In genomic region chr2:38808677-38809076, GRCh38 we compare ENCODE assay signal across 33 cellular contexts.
"Had no signal": no experiment of that assay in that cellular context is flagged by ENCODE, and none has a peak within 500 bp of the region (broad histone marks: within the 10 kb centered on the region; RNA-seq: fewer than 3 reads in every experiment).

No MANE protein-coding gene starts in this region.

- H3K4me1 ChIP-seq: adrenal gland, body of pancreas, breast epithelium had no signal

- ATAC-seq: activated CD8-positive, alpha-beta T cell treated with anti-CD3 and anti-CD28 coated beads for 36 hours; activated naive CD4-positive, alpha-beta T cell treated with anti-CD3 and anti-CD28 coated beads, Interleukin-2, amount 50 U/mL, for 72 hours; activated T-cell treated with anti-CD3 and anti-CD28 coated beads, Interleukin-2, amount 50 U/mL, for 4 hours; activated T-cell treated with anti-CD3 and anti-CD28 coated beads, Interleukin-2, amount 50 U/mL, for 72 hours; activated T-helper 17 cell treated with anti-CD3 and anti-CD28 coated beads, Interleukin-2, amount 50 U/mL, for 72 hours; body of pancreas had no signal

- H3K27me3 ChIP-seq: adrenal gland, body of pancreas, brain microvascular endothelial cell, breast epithelium had no signal

- DNase-seq: activated B cell treated with CpG ODN at 0.5 μM for 24 hours; activated CD4-positive, alpha-beta memory T cell treated with anti-CD3 and anti-CD28 coated beads for 36 hours; activated CD4-positive, alpha-beta T cell treated with anti-CD3 and anti-CD28 coated beads for 4 hours; activated CD4-positive, alpha-beta T cell treated with anti-CD3 and anti-CD28 coated beads, Interleukin-2, amount 10 ng/mL, durations not matched to agents 24 days and 14 days; activated CD4-positive, alpha-beta T cell treated with anti-CD3 and anti-CD28 coated beads, Interleukin-2, amount 50 U/mL, for 1 hour; activated CD4-positive, alpha-beta T cell treated with anti-CD3 and anti-CD28 coated beads, Interleukin-2, amount 50 U/mL, for 4 hours; activated CD4-positive, CD25-positive, alpha-beta regulatory T cell treated with anti-CD3 and anti-CD28 coated beads, Interleukin-2, amount 50 U/mL, for 72 hours; activated CD8-positive, alpha-beta memory T cell treated with anti-CD3 and anti-CD28 coated beads, Interleukin-2, amount 50 U/mL, for 4 hours; activated CD8-positive, alpha-beta T cell treated with anti-CD3 and anti-CD28 coated beads for 36 hours; activated effector memory CD4-positive, alpha-beta T cell treated with anti-CD3 and anti-CD28 coated beads, Interleukin-2, amount 50 U/mL, for 16 hours; activated gamma-delta T cell treated with Interleukin-2 at 50 U/mL for 16 hours; activated naive CD4-positive, alpha-beta T cell; activated naive CD4-positive, alpha-beta T cell treated with anti-CD3 and anti-CD28 coated beads for 36 hours; activated naive CD4-positive, alpha-beta T cell treated with anti-CD3 and anti-CD28 coated beads, Interleukin-2, amount 50 U/mL, for 16 hours; activated naive CD8-positive, alpha-beta T cell treated with anti-CD3 and anti-CD28 coated beads for 36 hours; activated T-cell treated with anti-CD3 and anti-CD28 coated beads for 4 hours; activated T-cell treated with anti-CD3 and anti-CD28 coated beads, Interleukin-2, amount 50 U/mL, for 1 hour; activated T-cell treated with anti-CD3 and anti-CD28 coated beads, Interleukin-2, amount 50 U/mL, for 4 hours; activated T-cell treated with anti-CD3 and anti-CD28 coated beads, Interleukin-2, amount 50 U/mL, for 72 hours; adrenal gland; amniotic stem cell; aorta; body of pancreas; brain microvascular endothelial cell; central memory CD4-positive, alpha-beta T cell; T-helper 1 cell; T-helper 2 cell; T-helper 9 cell; WERI-Rb-1 had no signal

- H3K4me3 ChIP-seq: adrenal gland, body of pancreas, breast epithelium had no signal

- FAIRE-seq: astrocyte had no signal

- H3K9me3 ChIP-seq: adrenal gland, body of pancreas, breast epithelium had no signal

- H3K27ac ChIP-seq: adrenal gland, body of pancreas, brain microvascular endothelial cell, breast epithelium, WERI-Rb-1 had no signal
